8 cellular contexts compared by ENCODE assay signal in genomic region chr12:123387508-123388217, GRCh38. TPM values are rescaled to one million over a fixed set of nuclear protein-coding genes. Genes with fewer than 3 reads are reported as not detected.
DNase-seq lines count a peak whose midpoint lies in the region; ATAC-seq, FAIRE-seq and TF ChIP-seq lines count a peak whose summit lies in the region.

No MANE protein-coding gene starts in this region.

- FAIRE-seq in HepG2 (lab: Jason Lieb, UNC): no peak

- H3K27ac Mint-ChIP-seq in activated T-cell treated with anti-CD3 and anti-CD28 coated beads, Interleukin-2, amount 50 U/mL, for 24 hours: peak overlapping the region; percentile 92
- H3K27ac Mint-ChIP-seq in activated naive CD8-positive, alpha-beta T cell treated with anti-CD3 and anti-CD28 coated beads, Interleukin-2, amount 50 U/mL, for 24 hours: peak overlapping the region; percentile 77

- H2AFZ ChIP-seq in HepG2 (ENCODE audit: low read length): no peak overlapping the region

- TF ChIP-seq POLR2A in HepG2 (IDR thresholded peaks at IDR 0.05; ENCODE audit: insufficient read depth in 1 of 2, low read depth in 2 of 2, low read length in 2 of 2): no peak; a peak in 1 of 4 replicates
- TF ChIP-seq POLR2A in thyroid gland (IDR thresholded peaks at IDR 0.05): no peak

- WGBS in HepG2 (ENCODE audit: low lambda C conversion rate): 48% methylated on average over 3 of the region's 8 CpGs
- 56 to 81% methylated on average over 4 to 8 of the region's 8 CpGs for WGBS in thyroid gland, 2 donors

- peaks cover 8 to 20% of the 10 kb centered on the region in 2 experiments for H3K36me3 ChIP-seq in HepG2 (replicated peaks in 1 of 2; ENCODE audit: control insufficient read depth in 1 of 2, insufficient read depth in 2 of 2, low read length in 2 of 2)
- peaks cover 4 to 8% of the 10 kb centered on the region in 2 donors for H3K36me3 ChIP-seq in thyroid gland

- no peaks in the 10 kb centered on the region for H3K9me3 Mint-ChIP-seq in activated T-cell treated with anti-CD3 and anti-CD28 coated beads, Interleukin-2, amount 50 U/mL, for 24 hours
- H3K9me3 Mint-ChIP-seq in activated naive CD8-positive, alpha-beta T cell treated with anti-CD3 and anti-CD28 coated beads, Interleukin-2, amount 50 U/mL, for 24 hours: no peaks in the 10 kb centered on the region

- H3K4me1 ChIP-seq in HepG2 (ENCODE audit: insufficient read depth, low read length): peaks cover 51% of the 10 kb centered on the region
- H3K4me1 ChIP-seq in thyroid gland: peaks cover 42 to 46% of the 10 kb centered on the region in 2 donors

- H3K27me3 ChIP-seq in HepG2 (ENCODE audit: control insufficient read depth in 1 of 2, insufficient read depth in 2 of 2, low read length in 2 of 2): no peaks in the 10 kb centered on the region
- no peaks in the 10 kb centered on the region for H3K27me3 ChIP-seq in thyroid gland

- no peak for DNase-seq in activated T-cell treated with anti-CD3 and anti-CD28 coated beads, Interleukin-2, amount 50 U/mL, for 24 hours
- DNase-seq in activated T-cell treated with anti-CD3 and anti-CD28 coated beads for 4 hours (no peak), HepG2 (ENCODE audit: low spot score) (no peak), thyroid gland (no peak), cerebellar cortex (ENCODE audit: low spot score) (no peak)
- DNase-seq in activated naive CD8-positive, alpha-beta T cell treated with anti-CD3 and anti-CD28 coated beads, Interleukin-2, amount 50 U/mL, for 24 hours: no peak
- no peak for DNase-seq in stimulated activated CD4-positive, alpha-beta T cell treated with anti-CD3 and anti-CD28 coated beads, Interleukin-1b, Interleukin-23, amount 100 ng/mL, for 48 hours

- H3K9ac ChIP-seq in HepG2 (ENCODE audit: insufficient read depth, low read depth, low read length): peak overlapping the region; percentile 64

- H3K27ac ChIP-seq in HepG2 (ENCODE audit: extremely low read length, insufficient read depth, low read length) (peak overlapping the region; percentile 64), thyroid gland (peak overlapping the region; percentile 78 to 86 (median 81))

- H3K79me2 ChIP-seq in HepG2 (ENCODE audit: insufficient read depth, low read length): peaks cover 24% of the 10 kb centered on the region

- peak overlapping the region; percentile 88 for H3K4me2 ChIP-seq in HepG2 (ENCODE audit: low read depth, low read length)

- no peak for ATAC-seq in activated naive CD8-positive, alpha-beta T cell treated with anti-CD3 and anti-CD28 coated beads, Interleukin-2, amount 50 U/mL, for 24 hours
- ATAC-seq in HepG2: peak; percentile 8
- no peak for ATAC-seq in HG03460 (IDR thresholded peaks at IDR 0.05; ENCODE audit: unreplicated experiment)

- CTCF ChIA-PET in HepG2 (lab: Yijun Ruan, JAX; ENCODE audit: low intra/inter-chr PET ratio, low total read pairs): no interaction called here

- peaks cover 40% of the 10 kb centered on the region for H3K36me3 Mint-ChIP-seq in activated T-cell treated with anti-CD3 and anti-CD28 coated beads, Interleukin-2, amount 50 U/mL, for 24 hours (ENCODE audit: low read depth)
- H3K36me3 Mint-ChIP-seq in activated naive CD8-positive, alpha-beta T cell treated with anti-CD3 and anti-CD28 coated beads, Interleukin-2, amount 50 U/mL, for 24 hours (ENCODE audit: low read depth): peaks cover 16% of the 10 kb centered on the region

- H3K4me1 Mint-ChIP-seq in activated T-cell treated with anti-CD3 and anti-CD28 coated beads, Interleukin-2, amount 50 U/mL, for 24 hours (ENCODE audit: low read depth): peaks cover 45% of the 10 kb centered on the region
- peaks cover 38% of the 10 kb centered on the region for H3K4me1 Mint-ChIP-seq in activated naive CD8-positive, alpha-beta T cell treated with anti-CD3 and anti-CD28 coated beads, Interleukin-2, amount 50 U/mL, for 24 hours

- H3K27me3 Mint-ChIP-seq in activated T-cell treated with anti-CD3 and anti-CD28 coated beads, Interleukin-2, amount 50 U/mL, for 24 hours: no peaks in the 10 kb centered on the region
- H3K27me3 Mint-ChIP-seq in activated naive CD8-positive, alpha-beta T cell treated with anti-CD3 and anti-CD28 coated beads, Interleukin-2, amount 50 U/mL, for 24 hours: no peaks in the 10 kb centered on the region

- POLR2A ChIA-PET in HepG2 (lab: Yijun Ruan, JAX): interaction anchor here (1.1 to 2.2 kb wide), 3 partner anchors 22 to 155 kb away, joined by 4 to 22 read pairs (median 5); partner anchors contain the start of genes MPHOSPH9, MTRFR and SBNO1

- H3K4me3 ChIP-seq in HepG2 (replicated peaks in 1 of 3; ENCODE audit: insufficient read depth in 1 of 3, low read depth in 2 of 3, low read length in 3 of 3) (peak overlapping the region; percentile 78 to 85 (median 81)), thyroid gland (replicated peaks in 1 of 3) (no peak overlapping the region)

- TF ChIP-seq EP300 in HepG2 (IDR thresholded peaks at IDR 0.05; ENCODE audit: low read depth in 2 of 2, low read length in 2 of 2): no peak
- TF ChIP-seq EP300 in HepG2 (CRISPR knock-in tag; IDR thresholded peaks at IDR 0.05; ENCODE audit: borderline replicate concordance): no peak

- H3K9me3 ChIP-seq in HepG2 (ENCODE audit: low read length) (no peaks in the 10 kb centered on the region), thyroid gland (no peaks in the 10 kb centered on the region)

- in situ Hi-C loops in HepG2 (cut with HindIII; ENCODE audit: extremely low pct_ligation_motif_present, low pct_unique_long_range_greater_than_20kb): no loop called here

- H4K20me1 ChIP-seq in HepG2 (ENCODE audit: insufficient read depth, low read length): no peaks in the 10 kb centered on the region

- BruUV-seq in HepG2 (replicated peaks; lab: Mats Ljungman, UMichigan): no TSS peak

- TF ChIP-seq CTCF in HepG2 (CRISPR knock-in tag; IDR thresholded peaks at IDR 0.05) (no peak), thyroid gland (IDR thresholded peaks at IDR 0.05) (no peak)

- H3K4me3 Mint-ChIP-seq in activated T-cell treated with anti-CD3 and anti-CD28 coated beads, Interleukin-2, amount 50 U/mL, for 24 hours: peak overlapping the region; percentile 83
- H3K4me3 Mint-ChIP-seq in activated naive CD8-positive, alpha-beta T cell treated with anti-CD3 and anti-CD28 coated beads, Interleukin-2, amount 50 U/mL, for 24 hours: peak overlapping the region; percentile 81

- intact Hi-C loops in HepG2 (cut with micrococcal nuclease; ENCODE audit: unreplicated experiment) (no loop called here), thyroid gland (cut with DNase I) (loop anchor here (5.0 to 10.0 kb wide), 2 partner anchors 47 to 195 kb away; partner anchors contain the start of genes RILPL2 and TMED2)

- TF ChIP-seq RAD21 in HepG2 (CRISPR knock-in tag; IDR thresholded peaks at IDR 0.05): no peak

RNA-seq across cellular contexts. Expression of gene KMT5A, which starts 3.7 kb away (rescaled TPM):
- total RNA-seq in HepG2 (2016; rRNA removed; fragmentation: Illumina TruSeq; extraction: Trizol) (22.5 and 26.5 TPM in 2 replicates), thyroid gland (10 to 100 TPM; 51.3 to 83.0 (median 67.2) TPM)
- 13.8 and 16.3 TPM in 2 replicates for total RNA-seq in HepG2 (2016; cell fraction: cytosol; rRNA removed; fragmentation: Illumina TruSeq; extraction: Trizol; ENCODE audit: low read depth)
- 16.0 and 25.9 TPM in 2 replicates for total RNA-seq in HepG2 (2016; cell fraction: insoluble cytoplasmic fraction; rRNA removed; fragmentation: Illumina TruSeq; extraction: Trizol)
- total RNA-seq in HepG2 (2016; cell fraction: membrane; rRNA removed; fragmentation: Illumina TruSeq; extraction: Trizol): 31.1 and 32.8 TPM in 2 replicates
- total RNA-seq in HepG2 (2016; cell fraction: nucleus; rRNA removed; fragmentation: Illumina TruSeq; extraction: Trizol): 17.0 and 22.2 TPM in 2 replicates
- polyA plus RNA-seq in HepG2 (2011; rRNA removed): 12.4 and 14.0 TPM in 2 replicates
- polyA plus RNA-seq in HepG2 (2011; cell fraction: cytosol; rRNA removed): 10.2 and 11.2 TPM in 2 replicates
- 22.9 and 26.6 TPM in 2 replicates for polyA plus RNA-seq in HepG2 (2011; cell fraction: nucleus; rRNA removed)
- 13.4 and 18.1 TPM in 2 replicates for polyA plus RNA-seq in HepG2 (2012)
- polyA plus RNA-seq in HepG2 (2016; cell fraction: cytosol; fragmentation: Illumina TruSeq; extraction: Trizol; ENCODE audit: low read depth): 16.7 and 20.1 TPM in 2 replicates
- 22.9 and 33.7 TPM in 2 replicates for polyA plus RNA-seq in HepG2 (2016; cell fraction: insoluble cytoplasmic fraction; fragmentation: Illumina TruSeq; extraction: Trizol; ENCODE audit: low read depth)
- 35.7 and 39.3 TPM in 2 replicates for polyA plus RNA-seq in HepG2 (2016; cell fraction: membrane; fragmentation: Illumina TruSeq; extraction: Trizol; ENCODE audit: low read depth)
- polyA plus RNA-seq in HepG2 (2016; cell fraction: nucleus; fragmentation: Illumina TruSeq; extraction: Trizol; ENCODE audit: insufficient read depth, low read depth): 49.9 and 50.4 TPM in 2 replicates
- 6.8 and 27.9 TPM in 2 replicates for polyA minus RNA-seq in HepG2 (2011; rRNA and poly(A)+ RNA removed; ENCODE audit: low replicate concordance)
- polyA minus RNA-seq in HepG2 (2011; cell fraction: cytosol; rRNA and poly(A)+ RNA removed): 7.7 and 7.9 TPM in 2 replicates
- polyA minus RNA-seq in HepG2 (2011; cell fraction: nucleus; rRNA and poly(A)+ RNA removed): 14.9 and 17.4 TPM in 2 replicates

RNA-seq across cellular contexts. Expression of gene SBNO1, which starts 23.0 kb away (rescaled TPM):
- total RNA-seq in HepG2 (2016; rRNA removed; fragmentation: Illumina TruSeq; extraction: Trizol) (40.2 and 69.6 TPM in 2 replicates), thyroid gland (10 to 100 TPM; 32.4 to 50.3 (median 42.9) TPM)
- 5.9 and 8.0 TPM in 2 replicates for total RNA-seq in HepG2 (2016; cell fraction: cytosol; rRNA removed; fragmentation: Illumina TruSeq; extraction: Trizol; ENCODE audit: low read depth)
- total RNA-seq in HepG2 (2016; cell fraction: insoluble cytoplasmic fraction; rRNA removed; fragmentation: Illumina TruSeq; extraction: Trizol): 38.7 and 67.2 TPM in 2 replicates
- total RNA-seq in HepG2 (2016; cell fraction: membrane; rRNA removed; fragmentation: Illumina TruSeq; extraction: Trizol): 14.1 and 16.7 TPM in 2 replicates
- 29.6 and 33.9 TPM in 2 replicates for total RNA-seq in HepG2 (2016; cell fraction: nucleus; rRNA removed; fragmentation: Illumina TruSeq; extraction: Trizol)
- 8.7 and 10.9 TPM in 2 replicates for polyA plus RNA-seq in HepG2 (2011; rRNA removed)
- 4.5 and 6.6 TPM in 2 replicates for polyA plus RNA-seq in HepG2 (2011; cell fraction: cytosol; rRNA removed)
- polyA plus RNA-seq in HepG2 (2011; cell fraction: nucleus; rRNA removed): 7.7 and 8.7 TPM in 2 replicates
- polyA plus RNA-seq in HepG2 (2012): 12.0 and 12.8 TPM in 2 replicates
- polyA plus RNA-seq in HepG2 (2016; cell fraction: cytosol; fragmentation: Illumina TruSeq; extraction: Trizol; ENCODE audit: low read depth): 0.65 and 0.78 TPM in 2 replicates
- polyA plus RNA-seq in HepG2 (2016; cell fraction: insoluble cytoplasmic fraction; fragmentation: Illumina TruSeq; extraction: Trizol; ENCODE audit: low read depth): 22.2 and 22.3 TPM in 2 replicates
- polyA plus RNA-seq in HepG2 (2016; cell fraction: membrane; fragmentation: Illumina TruSeq; extraction: Trizol; ENCODE audit: low read depth): 2.0 and 2.5 TPM in 2 replicates
- polyA plus RNA-seq in HepG2 (2016; cell fraction: nucleus; fragmentation: Illumina TruSeq; extraction: Trizol; ENCODE audit: insufficient read depth, low read depth): 20.8 and 22.6 TPM in 2 replicates
- 14.7 and 18.6 TPM in 2 replicates for polyA minus RNA-seq in HepG2 (2011; rRNA and poly(A)+ RNA removed; ENCODE audit: low replicate concordance)
- polyA minus RNA-seq in HepG2 (2011; cell fraction: cytosol; rRNA and poly(A)+ RNA removed): 20.0 and 21.5 TPM in 2 replicates
- polyA minus RNA-seq in HepG2 (2011; cell fraction: nucleus; rRNA and poly(A)+ RNA removed): 22.9 and 23.6 TPM in 2 replicates

RNA-seq across cellular contexts. Expression of gene RILPL2, which starts 48.8 kb away (rescaled TPM):
- 8.1 and 9.1 TPM in 2 replicates for total RNA-seq in HepG2 (2016; rRNA removed; fragmentation: Illumina TruSeq; extraction: Trizol)
- 2.4 and 2.8 TPM in 2 replicates for total RNA-seq in HepG2 (2016; cell fraction: cytosol; rRNA removed; fragmentation: Illumina TruSeq; extraction: Trizol; ENCODE audit: low read depth)
- 7.8 and 8.7 TPM in 2 replicates for total RNA-seq in HepG2 (2016; cell fraction: insoluble cytoplasmic fraction; rRNA removed; fragmentation: Illumina TruSeq; extraction: Trizol)
- total RNA-seq in HepG2 (2016; cell fraction: membrane; rRNA removed; fragmentation: Illumina TruSeq; extraction: Trizol): 8.4 and 9.7 TPM in 2 replicates
- 2.3 and 3.4 TPM in 2 replicates for total RNA-seq in HepG2 (2016; cell fraction: nucleus; rRNA removed; fragmentation: Illumina TruSeq; extraction: Trizol)
- polyA plus RNA-seq in HepG2 (2011; rRNA removed): 2.5 and 2.7 TPM in 2 replicates
- polyA plus RNA-seq in HepG2 (2011; cell fraction: cytosol; rRNA removed): 2.2 and 2.3 TPM in 2 replicates
- polyA plus RNA-seq in HepG2 (2011; cell fraction: nucleus; rRNA removed): 0.81 and 0.84 TPM in 2 replicates
- polyA plus RNA-seq in HepG2 (2012): 2.4 and 2.8 TPM in 2 replicates
- polyA plus RNA-seq in HepG2 (2016; cell fraction: cytosol; fragmentation: Illumina TruSeq; extraction: Trizol; ENCODE audit: low read depth): 3.3 and 3.6 TPM in 2 replicates
- 11.4 and 12.2 TPM in 2 replicates for polyA plus RNA-seq in HepG2 (2016; cell fraction: insoluble cytoplasmic fraction; fragmentation: Illumina TruSeq; extraction: Trizol; ENCODE audit: low read depth)
- polyA plus RNA-seq in HepG2 (2016; cell fraction: membrane; fragmentation: Illumina TruSeq; extraction: Trizol; ENCODE audit: low read depth): 9.2 and 9.9 TPM in 2 replicates
- polyA plus RNA-seq in HepG2 (2016; cell fraction: nucleus; fragmentation: Illumina TruSeq; extraction: Trizol; ENCODE audit: insufficient read depth, low read depth): 5.3 and 6.0 TPM in 2 replicates
- 1.0 and 1.6 TPM in 2 replicates for polyA minus RNA-seq in HepG2 (2011; rRNA and poly(A)+ RNA removed; ENCODE audit: low replicate concordance)
- 0.88 and 1.4 TPM in 2 replicates for polyA minus RNA-seq in HepG2 (2011; cell fraction: cytosol; rRNA and poly(A)+ RNA removed)
- 0.77 and 0.99 TPM in 2 replicates for polyA minus RNA-seq in HepG2 (2011; cell fraction: nucleus; rRNA and poly(A)+ RNA removed)
- total RNA-seq in thyroid gland: 10 to 100 TPM; 10.7 to 15.2 (median 12.7) TPM

Comparison
In these comparisons a context has a peak if more than half of its experiments do, and no peak if none do; other contexts are left out.
1. H3K4me3 ChIP-seq: peak in HepG2 (3 of 3); none in thyroid gland (0 of 3).